Comparison of ENCODE assay signal across 9 cellular contexts in genomic region chr3:139329364-139329850, GRCh38. TPM values are rescaled to one million over a fixed set of nuclear protein-coding genes. Genes with fewer than 3 reads are reported as not detected.
DNase-seq lines count a peak whose midpoint lies in the region; ATAC-seq and TF ChIP-seq lines count a peak whose summit lies in the region.
"Had no signal": no experiment of that assay in that cellular context is flagged by ENCODE, and none has a peak within 500 bp of the region (broad histone marks: within the 10 kb centered on the region; RNA-seq: fewer than 3 reads in every experiment).

No MANE protein-coding gene starts in this region.

- H2AFZ ChIP-seq in OCI-LY3 (ENCODE audit: low read depth, low read length) = peak overlapping the region; percentile 97

- no peak for TF ChIP-seq POLR2A in erythroblast (IDR thresholded peaks at IDR 0.05; ENCODE audit: low read length)

- no peaks in the 10 kb centered on the region for H3K9me3 ChIP-seq in HUES48 (ENCODE audit: control insufficient read depth, insufficient read depth, low read length)
- H3K9me3 ChIP-seq in OCI-LY3 (ENCODE audit: insufficient read depth, low read length) = no peaks in the 10 kb centered on the region

- peak overlapping the region; percentile 39 for H3K4me3 ChIP-seq in HUES48 (ENCODE audit: low read depth, low read length)
- H3K4me3 ChIP-seq in OCI-LY3 (ENCODE audit: low read length) = peak overlapping the region; percentile 77

- H3K79me2 ChIP-seq in OCI-LY3 (ENCODE audit: low read length) = no peaks in the 10 kb centered on the region

- H3K27ac Mint-ChIP-seq in naive B cell = peak overlapping the region in 1 of 6 donors; percentile 81
- no peak overlapping the region for H3K27ac Mint-ChIP-seq in stimulated activated effector memory CD8-positive, alpha-beta T cell treated with anti-CD3 and anti-CD28 coated beads, Interleukin-12 subunit alpha, Interleukin-12 subunit beta, amount 100 ng/mL, for 72 hours

- peaks cover 28% of the 10 kb centered on the region for H3K27me3 ChIP-seq in HUES48 (ENCODE audit: control insufficient read depth, insufficient read depth, low read length)
- peaks cover 16% of the 10 kb centered on the region for H3K27me3 ChIP-seq in OCI-LY3 (ENCODE audit: low read depth, low read length)

- peaks cover 3% of the 10 kb centered on the region; the same call in 1 of the 2 replicates for H3K4me1 ChIP-seq in HUES48 (ENCODE audit: control insufficient read depth, insufficient read depth, low read length)
- peaks cover 2% of the 10 kb centered on the region; the same call in 1 of the 2 replicates for H3K4me1 ChIP-seq in OCI-LY3 (ENCODE audit: low read length)

- H4K20me1 ChIP-seq in OCI-LY3 (ENCODE audit: insufficient read depth, low read length) = no peaks in the 10 kb centered on the region

- H3K27ac ChIP-seq in HUES48 (ENCODE audit: low read depth, low read length) (no peak overlapping the region), OCI-LY3 (ENCODE audit: low read length) (no peak overlapping the region)
- H3K27ac ChIP-seq: skin epidermis had no signal

- H3K9me3 Mint-ChIP-seq in naive B cell = no peaks in the 10 kb centered on the region
- no peaks in the 10 kb centered on the region for H3K9me3 Mint-ChIP-seq in stimulated activated effector memory CD8-positive, alpha-beta T cell treated with anti-CD3 and anti-CD28 coated beads, Interleukin-12 subunit alpha, Interleukin-12 subunit beta, amount 100 ng/mL, for 72 hours

- H3K4me2 ChIP-seq in OCI-LY3 (ENCODE audit: low read length) = peak overlapping the region; percentile 86

- H3K9ac ChIP-seq in HUES48 (ENCODE audit: low read depth, low read length) (no peak overlapping the region), OCI-LY3 (ENCODE audit: low read length) (peak overlapping the region; percentile 14; the same call in 1 of the 2 replicates)

- peak; percentile 98 for ATAC-seq in GM21526 (IDR thresholded peaks at IDR 0.05; ENCODE audit: low FRiP score, unreplicated experiment)
- peak; percentile 92 for ATAC-seq in naive B cell (ENCODE audit: low read depth in 2 of 2)
- ATAC-seq in stimulated activated effector memory CD8-positive, alpha-beta T cell treated with anti-CD3 and anti-CD28 coated beads, Interleukin-12 subunit alpha, Interleukin-12 subunit beta, amount 100 ng/mL, for 72 hours = peak; percentile 97

- H3K27me3 Mint-ChIP-seq in naive B cell = peaks cover 29 to 56% (median 32%) of the 10 kb centered on the region in 3 donors

- peaks cover 9 to 23% (median 14%) of the 10 kb centered on the region in 3 donors for H3K4me1 Mint-ChIP-seq in naive B cell
- H3K4me1 Mint-ChIP-seq in stimulated activated effector memory CD8-positive, alpha-beta T cell treated with anti-CD3 and anti-CD28 coated beads, Interleukin-12 subunit alpha, Interleukin-12 subunit beta, amount 100 ng/mL, for 72 hours = peaks cover 19% of the 10 kb centered on the region

- no peaks in the 10 kb centered on the region for H3K36me3 ChIP-seq in HUES48 (ENCODE audit: control insufficient read depth, insufficient read depth, low read length)
- no peaks in the 10 kb centered on the region for H3K36me3 ChIP-seq in OCI-LY3 (replicated peaks; ENCODE audit: low read depth, low read length)

- peak; percentile 99 for TF ChIP-seq CTCF in OCI-LY3 (IDR thresholded peaks at IDR 0.05; ENCODE audit: low read depth, low read length)

- no peaks in the 10 kb centered on the region for H3K36me3 Mint-ChIP-seq in naive B cell
- H3K36me3 Mint-ChIP-seq in stimulated activated effector memory CD8-positive, alpha-beta T cell treated with anti-CD3 and anti-CD28 coated beads, Interleukin-12 subunit alpha, Interleukin-12 subunit beta, amount 100 ng/mL, for 72 hours = no peaks in the 10 kb centered on the region

- DNase-seq in DMS153 treated with DMSO at 0.1 percent for 48 hours (lab: John Stamatoyannopoulos, UW; ENCODE audit: unreplicated experiment) (peak; percentile 47), erythroblast (lab: John Stamatoyannopoulos, UW) (peak; percentile 88 to 92), naive B cell (peak; percentile 63)
- peak; percentile 99 for DNase-seq in activated CD8-positive, alpha-beta memory T cell treated with anti-CD3 and anti-CD28 coated beads, Interleukin-2, amount 50 U/mL, for 48 hours
- peak; percentile 93 for DNase-seq in stimulated activated effector memory CD8-positive, alpha-beta T cell treated with anti-CD3 and anti-CD28 coated beads, Interleukin-12 subunit alpha, Interleukin-12 subunit beta, amount 100 ng/mL, for 72 hours (ENCODE audit: low spot score in 2 of 2)

- H3K4me3 Mint-ChIP-seq in naive B cell = peak overlapping the region; percentile 17 to 88 (median 58)
- H3K4me3 Mint-ChIP-seq in stimulated activated effector memory CD8-positive, alpha-beta T cell treated with anti-CD3 and anti-CD28 coated beads, Interleukin-12 subunit alpha, Interleukin-12 subunit beta, amount 100 ng/mL, for 72 hours = peak overlapping the region; percentile 54

RNA-seq across cellular contexts. Expression of gene MRPS22, which starts 14.4 kb away (rescaled TPM):
- polyA plus RNA-seq in naive B cell (ENCODE audit: low read depth in 6 of 6) = 10 to 100 TPM; 31.8 to 62.8 (median 40.6) TPM

Comparison
In these comparisons a context has a peak if more than half of its experiments do, and no peak if none do; other contexts are left out.
1. DNase-seq: peak in every context shown above with its lines; median percentile 99 in activated CD8-positive, alpha-beta memory T cell treated with anti-CD3 and anti-CD28 coated beads, Interleukin-2, amount 50 U/mL, for 48 hours; 93 in stimulated activated effector memory CD8-positive, alpha-beta T cell treated with anti-CD3 and anti-CD28 coated beads, Interleukin-12 subunit alpha, Interleukin-12 subunit beta, amount 100 ng/mL, for 72 hours; 90 in erythroblast; 63 in naive B cell; 47 in DMS153 treated with DMSO at 0.1 percent for 48 hours.